In the genomic region with DNA sequence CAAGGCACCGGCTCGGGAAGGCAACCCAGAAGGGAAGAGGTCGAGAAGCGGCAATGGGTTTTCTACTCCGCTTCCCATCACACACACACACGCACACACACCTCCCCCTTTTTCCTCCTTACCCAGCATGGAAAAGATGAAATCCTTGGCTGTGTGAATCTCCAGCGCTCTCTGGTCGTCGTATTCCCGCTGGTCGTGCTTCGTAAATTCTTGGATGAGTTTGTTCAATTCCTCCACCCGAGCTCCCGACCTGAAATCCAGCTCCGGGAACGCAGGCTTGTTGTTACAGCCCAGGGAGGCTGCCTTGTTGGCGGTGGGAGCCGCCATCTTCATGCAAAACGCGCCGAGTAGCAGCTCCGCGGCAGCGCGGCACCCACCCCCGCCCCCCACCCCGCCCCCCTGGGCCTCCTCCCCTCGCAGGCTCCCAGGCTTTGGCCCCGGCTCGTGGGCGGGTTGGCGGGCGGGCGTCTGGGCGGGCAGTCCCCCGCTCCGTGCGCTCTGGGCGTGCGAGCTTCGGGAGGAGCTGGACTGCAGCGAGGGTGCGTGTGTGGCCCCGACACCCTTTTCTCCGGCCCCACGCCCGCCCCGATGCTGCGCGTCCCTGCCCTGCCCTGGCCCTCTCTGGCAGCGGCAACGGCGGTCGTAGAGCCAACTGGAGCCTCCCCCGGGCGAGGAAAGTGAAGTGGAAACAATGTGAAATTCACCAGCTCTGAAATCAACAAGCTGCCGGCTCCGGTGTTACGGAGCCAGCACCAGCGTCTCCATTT, we compare ENCODE assay signal across 8 cellular contexts.
DNase-seq lines count a peak whose midpoint lies in the region; ATAC-seq lines count a peak whose summit lies in the region.

A gene with protein sequence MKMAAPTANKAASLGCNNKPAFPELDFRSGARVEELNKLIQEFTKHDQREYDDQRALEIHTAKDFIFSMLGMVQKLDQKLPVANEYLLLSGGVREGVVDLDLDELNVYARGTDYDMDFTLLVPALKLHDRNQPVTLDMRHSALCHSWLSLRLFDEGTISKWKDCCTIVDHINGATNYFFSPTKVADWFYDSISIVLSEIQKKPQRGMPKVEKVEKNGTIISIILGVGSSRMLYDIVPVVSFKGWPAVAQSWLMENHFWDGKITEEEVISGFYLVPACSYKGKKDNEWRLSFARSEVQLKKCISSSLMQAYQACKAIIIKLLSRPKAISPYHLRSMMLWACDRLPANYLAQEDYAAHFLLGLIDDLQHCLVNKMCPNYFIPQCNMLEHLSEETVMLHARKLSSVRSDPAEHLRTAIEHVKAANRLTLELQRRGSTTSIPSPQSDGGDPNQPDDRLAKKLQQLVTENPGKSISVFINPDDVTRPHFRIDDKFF (minus strand): TSS at position 349 of the 767 bp plus-strand sequence. CDS start 16 bp downstream, at position 333.

- no peaks in the 10 kb centered on the region for H3K27me3 ChIP-seq in layer of hippocampus (ENCODE audit: control insufficient read depth, insufficient read depth, low read length)

- DNase-seq in AG08395 (ENCODE audit: low spot score) (peak; percentile 92), NCI-H2196 treated with DMSO at 0.1 percent for 48 hours (lab: John Stamatoyannopoulos, UW; ENCODE audit: unreplicated experiment) (peak; percentile 73), cortex of kidney (lab: John Stamatoyannopoulos, UW) (peak; percentile 70)
- peak; percentile 49 to 64 for DNase-seq in activated CD4-positive, alpha-beta T cell treated with anti-CD3 and anti-CD28 coated beads for 4 hours
- DNase-seq in stimulated activated CD4-positive, alpha-beta T cell treated with anti-CD3 and anti-CD28 coated beads, Interleukin-1b, Interleukin-23, amount 100 ng/mL, for 4 hours (ENCODE audit: low read depth in 2 of 2), result peak; percentile 30 to 37

- H3K27ac ChIP-seq in layer of hippocampus (ENCODE audit: low read depth, low read length), result peak within 1 kb of the TSS; percentile 92

- ATAC-seq in GM19023 (IDR thresholded peaks at IDR 0.05; ENCODE audit: unreplicated experiment), result peak; percentile 59
- ATAC-seq in HG03108 (IDR thresholded peaks at IDR 0.05; ENCODE audit: unreplicated experiment), result peak; percentile 41

Comparison
In these comparisons a context has a peak if more than half of its experiments do, and no peak if none do; other contexts are left out.
1. Peak in every context shown above with its lines: DNase-seq, ATAC-seq and H3K27ac ChIP-seq.
2. DNase-seq: peak in every context shown above with its lines; median percentile 92 in AG08395; 73 in NCI-H2196 treated with DMSO at 0.1 percent for 48 hours; 70 in cortex of kidney; 56 in activated CD4-positive, alpha-beta T cell treated with anti-CD3 and anti-CD28 coated beads for 4 hours; 34 in stimulated activated CD4-positive, alpha-beta T cell treated with anti-CD3 and anti-CD28 coated beads, Interleukin-1b, Interleukin-23, amount 100 ng/mL, for 4 hours.